ENCODE assay signal across 13 cellular contexts in genomic region chr2:64262068-64262467, GRCh38.
DNase-seq lines count a peak whose midpoint lies in the region; ATAC-seq, FAIRE-seq and TF ChIP-seq lines count a peak whose summit lies in the region.
"Had no signal": no experiment of that assay in that cellular context is flagged by ENCODE, and none has a peak within 500 bp of the region (broad histone marks: within the 10 kb centered on the region; RNA-seq: fewer than 3 reads in every experiment).

No MANE protein-coding gene starts in this region.

- DNase-seq in GM23338 (ENCODE audit: low spot score) (no peak), kidney tubule cell (ENCODE audit: low spot score) (peak; percentile 74), small intestine (peak; percentile 98), DMS114 treated with DMSO at 0.1 percent for 48 hours (lab: John Stamatoyannopoulos, UW; ENCODE audit: unreplicated experiment) (no peak), T-helper 2 cell (no peak)
- no peak for DNase-seq in activated T-cell treated with anti-CD3 and anti-CD28 coated beads, Interleukin-2, amount 50 U/mL, for 4 hours
- DNase-seq: activated CD8-positive, alpha-beta memory T cell treated with anti-CD3 and anti-CD28 coated beads, Interleukin-2, amount 50 U/mL, for 4 hours; Karpas-422; NCI-H2171 treated with DMSO at 0.1 percent for 48 hours; retina had no signal

- 0 out of 2 replicates have a peak, but pooled peaks cover 3% of the 10 kb centered on the region for H3K9me2 ChIP-seq in GM23338 (ENCODE audit: insufficient read depth)

- peaks cover 13% of the 10 kb centered on the region for H3K27me3 Mint-ChIP-seq in GM23338 (ENCODE audit: insufficient read depth, low read depth, poor library complexity)
- H3K27me3 Mint-ChIP-seq in activated T-cell treated with anti-CD3 and anti-CD28 coated beads, Interleukin-2, amount 50 U/mL, for 4 hours (ENCODE audit: low read depth): no peaks in the 10 kb centered on the region

- H3K79me2 ChIP-seq in GM23338 (replicated peaks; ENCODE audit: insufficient read depth): peaks cover 35% of the 10 kb centered on the region

- H3K27ac ChIP-seq in GM23338 (ENCODE audit: low read depth): no peak overlapping the region
- peak overlapping the region; percentile 16 for H3K27ac ChIP-seq in angular gyrus (ENCODE audit: low read depth, low read length)
- H3K27ac ChIP-seq in small intestine (ENCODE audit: low read depth in 1 of 2, low read length in 1 of 2): peak overlapping the region; percentile 62 to 72
- H3K27ac ChIP-seq: BLaER1 had no signal

- ATAC-seq in GM23338: no peak
- no peak for ATAC-seq in activated T-cell treated with anti-CD3 and anti-CD28 coated beads, Interleukin-2, amount 50 U/mL, for 4 hours
- ATAC-seq in GM19397 (IDR thresholded peaks at IDR 0.05; ENCODE audit: unreplicated experiment): no peak

- no peak overlapping the region for H3K4me2 ChIP-seq in GM23338
- H3K4me2 ChIP-seq: BLaER1 had no signal

- TF ChIP-seq CTCF in GM23338 (conservative IDR thresholded peaks at IDR 0.05; ENCODE audit: low read depth in 2 of 2): no peak

- H3K9me3 Mint-ChIP-seq in GM23338: no peaks in the 10 kb centered on the region
- no peaks in the 10 kb centered on the region for H3K9me3 Mint-ChIP-seq in activated T-cell treated with anti-CD3 and anti-CD28 coated beads, Interleukin-2, amount 50 U/mL, for 4 hours

- H3K9me3 ChIP-seq in small intestine (ENCODE audit: control insufficient read depth, low read depth): no peaks in the 10 kb centered on the region
- H3K9me3 ChIP-seq: BLaER1 had no signal

- H3K4me3 Mint-ChIP-seq in GM23338: no peak overlapping the region
- H3K4me3 Mint-ChIP-seq in activated T-cell treated with anti-CD3 and anti-CD28 coated beads, Interleukin-2, amount 50 U/mL, for 4 hours: no peak overlapping the region

- H3K4me1 ChIP-seq in GM23338 (ENCODE audit: insufficient read depth) (peaks cover 69% of the 10 kb centered on the region), small intestine (ENCODE audit: control insufficient read depth in 2 of 2, insufficient read depth in 1 of 2, low read depth in 1 of 2, low read length in 1 of 2) (no peaks in the 10 kb centered on the region)

- H3K36me3 ChIP-seq in GM23338 (ENCODE audit: insufficient read depth): no peaks in the 10 kb centered on the region; the same call in 1 of the 2 replicates
- no peaks in the 10 kb centered on the region for H3K36me3 ChIP-seq in small intestine (ENCODE audit: control insufficient read depth in 2 of 2, insufficient read depth in 2 of 2, low read length in 2 of 2)
- H3K36me3 ChIP-seq: BLaER1 had no signal

- H3K27me3 ChIP-seq in GM23338 (ENCODE audit: insufficient read depth) (no peaks in the 10 kb centered on the region), small intestine (ENCODE audit: control insufficient read depth in 2 of 2, insufficient read depth in 2 of 2, low read length in 2 of 2) (no peaks in the 10 kb centered on the region)
- H3K27me3 ChIP-seq: BLaER1 had no signal

- FAIRE-seq in small intestine (lab: Jason Lieb, UNC): no peak

- peaks cover 75% of the 10 kb centered on the region for H3K4me1 Mint-ChIP-seq in GM23338
- peaks cover 8% of the 10 kb centered on the region for H3K4me1 Mint-ChIP-seq in activated T-cell treated with anti-CD3 and anti-CD28 coated beads, Interleukin-2, amount 50 U/mL, for 4 hours (ENCODE audit: low read depth)

- no peaks in the 10 kb centered on the region for H4K20me1 ChIP-seq in GM23338 (replicated peaks; ENCODE audit: insufficient read depth)
- H4K20me1 ChIP-seq: BLaER1 had no signal

- H3K27ac Mint-ChIP-seq in GM23338: no peak overlapping the region

- WGBS in small intestine, 3 donors: 21 to 51% (median 30%) methylated on average over 3 of the region's 3 CpGs

- 0 out of 2 replicates have a peak, but pooled peaks cover 7% of the 10 kb centered on the region for H3F3A ChIP-seq in GM23338 (replicated peaks; ENCODE audit: low read depth)

- H3K4me3 ChIP-seq in GM23338 (no peak overlapping the region), small intestine (ENCODE audit: low read depth in 1 of 2, low read length in 2 of 2) (no peak overlapping the region)
- H3K4me3 ChIP-seq: BLaER1 had no signal

- H3K36me3 Mint-ChIP-seq in GM23338 (ENCODE audit: low read depth): peaks cover 65% of the 10 kb centered on the region
- H3K36me3 Mint-ChIP-seq in activated T-cell treated with anti-CD3 and anti-CD28 coated beads, Interleukin-2, amount 50 U/mL, for 4 hours (ENCODE audit: insufficient read depth): no peaks in the 10 kb centered on the region

- no peak overlapping the region for H2AFZ ChIP-seq in GM23338

TF ChIP-seq in GM23338, 12 proteins besides CTCF, POLR2A, EP300 and RAD21:
- TF ChIP-seq NANOG (IDR thresholded peaks at IDR 0.05; ENCODE audit: borderline replicate concordance) (no peak), POLR2AphosphoS5 (IDR thresholded peaks at IDR 0.05; ENCODE audit: low read depth) (0 out of 2 replicates have a peak, but pooled peaks have one; percentile 36)
TF ChIP-seq in GM23338: peak in this region for 1.

Comparison
In these comparisons a context has a peak if more than half of its experiments do, and no peak if none do; other contexts are left out.
1. DNase-seq: peak in kidney tubule cell (single experiment) and small intestine (single experiment); none in GM23338 (single experiment), DMS114 treated with DMSO at 0.1 percent for 48 hours (single experiment), activated T-cell treated with anti-CD3 and anti-CD28 coated beads, Interleukin-2, amount 50 U/mL, for 4 hours (single experiment) and T-helper 2 cell (0 of 5).